9 cellular contexts compared by ENCODE assay signal in the genomic region with DNA sequence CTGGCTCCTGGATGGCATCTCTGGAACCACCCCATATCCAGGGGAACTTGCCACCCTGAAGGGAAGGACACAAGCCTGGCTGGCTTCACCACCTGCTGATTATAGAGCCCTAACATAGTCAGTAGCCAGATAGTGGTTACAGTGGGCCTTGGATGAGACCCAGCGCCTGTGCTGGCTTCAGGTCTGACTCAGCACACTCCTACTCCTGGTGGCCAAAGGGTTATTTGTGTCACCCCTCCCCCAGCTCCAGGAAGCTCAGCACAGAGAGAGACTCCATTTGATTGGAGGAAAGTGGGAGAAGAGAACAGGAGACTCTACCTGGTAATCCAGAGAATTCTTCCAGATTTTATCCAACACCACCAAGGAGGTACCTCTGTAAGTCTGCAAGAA. TPM values are rescaled to one million over a fixed set of nuclear protein-coding genes. Genes with fewer than 3 reads are reported as not detected.
DNase-seq lines count a peak whose midpoint lies in the region; ATAC-seq and TF ChIP-seq lines count a peak whose summit lies in the region.
"Had no signal": no experiment of that assay in that cellular context is flagged by ENCODE, and none has a peak within 500 bp of the region (broad histone marks: within the 10 kb centered on the region; RNA-seq: fewer than 3 reads in every experiment).

No MANE protein-coding gene starts in this region.

- H3K4me3 ChIP-seq in fibroblast of villous mesenchyme (ENCODE audit: low read depth, low read length): no peak overlapping the region

- peaks cover 27 to 40% (median 27%) of the 10 kb centered on the region in 3 donors for H3K36me3 Mint-ChIP-seq in immature natural killer cell

- ATAC-seq in GM21529 (IDR thresholded peaks at IDR 0.05; ENCODE audit: unreplicated experiment): peak; percentile 90

- H3K27ac Mint-ChIP-seq in immature natural killer cell: peak overlapping the region in 2 of 6 donors; percentile 47 to 50

- no peak overlapping the region for H3K4me3 Mint-ChIP-seq in immature natural killer cell

- no peak for TF ChIP-seq CTCF in fibroblast of villous mesenchyme (IDR thresholded peaks at IDR 0.05; ENCODE audit: insufficient read depth, low read depth, low read length)

- H3K9me3 Mint-ChIP-seq in immature natural killer cell: peaks cover 5 to 35% (median 23%) of the 10 kb centered on the region in 6 donors

- peak; percentile 9 for DNase-seq in COLO668 (lab: John Stamatoyannopoulos, UW; ENCODE audit: unreplicated experiment)
- peak; percentile 8 for DNase-seq in HuH-7 (ENCODE audit: low spot score)
- peak; percentile 35 for DNase-seq in fibroblast of villous mesenchyme (ENCODE audit: low read depth)
- DNase-seq in GDM1 (lab: John Stamatoyannopoulos, UW): no peak
- DNase-seq in inferior parietal cortex (ENCODE audit: extremely low spot score): no peak
- no peak for DNase-seq in immature natural killer cell
- DNase-seq in NK-92 treated with Interleukin-12 subunit alpha and Interleukin-12 subunit beta, amount 100 ng/mL, for 24 hours (lab: John Stamatoyannopoulos, UW): no peak
- DNase-seq: NCI-H1092 treated with DMSO at 0.1 percent for 48 hours had no signal

- H3K27me3 Mint-ChIP-seq in immature natural killer cell (ENCODE audit: low read depth in 3 of 3): peaks cover 0 to 1% (median 0%) of the 10 kb centered on the region in 3 donors

- H3K4me1 Mint-ChIP-seq in immature natural killer cell: peaks cover 19 to 54% of the 10 kb centered on the region in 2 donors

RNA-seq across cellular contexts. Expression of gene SNX14, which starts 12.8 kb away (rescaled TPM):
- total RNA-seq in fibroblast of villous mesenchyme: 113 and 151 TPM in 2 replicates
- polyA plus RNA-seq in immature natural killer cell: 10 to 100 TPM; 49.0 to 83.1 (median 67.1) TPM

Comparison
In these comparisons a context has a peak if more than half of its experiments do, and no peak if none do; other contexts are left out.
1. DNase-seq: peak in COLO668 (single experiment), HuH-7 (single experiment) and fibroblast of villous mesenchyme (single experiment); none in GDM1 (single experiment), inferior parietal cortex (single experiment), immature natural killer cell (0 of 3) and NK-92 treated with Interleukin-12 subunit alpha and Interleukin-12 subunit beta, amount 100 ng/mL, for 24 hours (single experiment).